2 cellular contexts compared by ENCODE assay signal in genomic region chr20:38220587-38220986, GRCh38.
TF ChIP-seq lines count a peak whose summit lies in the region.

No MANE protein-coding gene starts in this region.

TF ChIP-seq in Ishikawa, 13 proteins besides CTCF, POLR2A, EP300 and RAD21:
- TF ChIP-seq, protein P1, sequence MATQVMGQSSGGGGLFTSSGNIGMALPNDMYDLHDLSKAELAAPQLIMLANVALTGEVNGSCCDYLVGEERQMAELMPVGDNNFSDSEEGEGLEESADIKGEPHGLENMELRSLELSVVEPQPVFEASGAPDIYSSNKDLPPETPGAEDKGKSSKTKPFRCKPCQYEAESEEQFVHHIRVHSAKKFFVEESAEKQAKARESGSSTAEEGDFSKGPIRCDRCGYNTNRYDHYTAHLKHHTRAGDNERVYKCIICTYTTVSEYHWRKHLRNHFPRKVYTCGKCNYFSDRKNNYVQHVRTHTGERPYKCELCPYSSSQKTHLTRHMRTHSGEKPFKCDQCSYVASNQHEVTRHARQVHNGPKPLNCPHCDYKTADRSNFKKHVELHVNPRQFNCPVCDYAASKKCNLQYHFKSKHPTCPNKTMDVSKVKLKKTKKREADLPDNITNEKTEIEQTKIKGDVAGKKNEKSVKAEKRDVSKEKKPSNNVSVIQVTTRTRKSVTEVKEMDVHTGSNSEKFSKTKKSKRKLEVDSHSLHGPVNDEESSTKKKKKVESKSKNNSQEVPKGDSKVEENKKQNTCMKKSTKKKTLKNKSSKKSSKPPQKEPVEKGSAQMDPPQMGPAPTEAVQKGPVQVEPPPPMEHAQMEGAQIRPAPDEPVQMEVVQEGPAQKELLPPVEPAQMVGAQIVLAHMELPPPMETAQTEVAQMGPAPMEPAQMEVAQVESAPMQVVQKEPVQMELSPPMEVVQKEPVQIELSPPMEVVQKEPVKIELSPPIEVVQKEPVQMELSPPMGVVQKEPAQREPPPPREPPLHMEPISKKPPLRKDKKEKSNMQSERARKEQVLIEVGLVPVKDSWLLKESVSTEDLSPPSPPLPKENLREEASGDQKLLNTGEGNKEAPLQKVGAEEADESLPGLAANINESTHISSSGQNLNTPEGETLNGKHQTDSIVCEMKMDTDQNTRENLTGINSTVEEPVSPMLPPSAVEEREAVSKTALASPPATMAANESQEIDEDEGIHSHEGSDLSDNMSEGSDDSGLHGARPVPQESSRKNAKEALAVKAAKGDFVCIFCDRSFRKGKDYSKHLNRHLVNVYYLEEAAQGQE (IDR thresholded peaks at IDR 0.05; ENCODE audit: low read depth): no peak
- TF ChIP-seq, protein P2, sequence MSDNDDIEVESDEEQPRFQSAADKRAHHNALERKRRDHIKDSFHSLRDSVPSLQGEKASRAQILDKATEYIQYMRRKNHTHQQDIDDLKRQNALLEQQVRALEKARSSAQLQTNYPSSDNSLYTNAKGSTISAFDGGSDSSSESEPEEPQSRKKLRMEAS (IDR thresholded peaks at IDR 0.05): peak; percentile 18; the same call in 1 of the 2 replicates

TF ChIP-seq in H1, 55 proteins besides CTCF, POLR2A, EP300 and RAD21:
- peak in 1 of 2 experiments; percentile 57; a peak in 1 of 4 replicates for TF ChIP-seq HDAC2 (IDR thresholded peaks at IDR 0.05; ENCODE audit: borderline replicate concordance in 1 of 2, low read depth in 2 of 2, low read length in 2 of 2)
- no peak for TF ChIP-seq JUND (IDR thresholded peaks at IDR 0.05; ENCODE audit: low read length)
- TF ChIP-seq ASH2L (IDR thresholded peaks at IDR 0.05; ENCODE audit: low read length): no peak
- TF ChIP-seq CHD1 (IDR thresholded peaks at IDR 0.05; ENCODE audit: low read depth, low read length): no peak
- peak; percentile 91 for TF ChIP-seq KDM1A (IDR thresholded peaks at IDR 0.05; ENCODE audit: borderline replicate concordance, low read length)
- no peak for TF ChIP-seq SIN3A (conservative IDR thresholded peaks at IDR 0.05 in 1 of 2, IDR thresholded peaks at IDR 0.05 in 1 of 2; ENCODE audit: low read depth in 1 of 2, low read length in 2 of 2)
- TF ChIP-seq CEBPB (IDR thresholded peaks at IDR 0.05; ENCODE audit: low read depth, low read length): no peak
- no peak for TF ChIP-seq SP2 (IDR thresholded peaks at IDR 0.05; ENCODE audit: low read length)
- TF ChIP-seq ZNF274 (IDR thresholded peaks at IDR 0.05; ENCODE audit: borderline replicate concordance, extremely low read depth, low read length): no peak
- TF ChIP-seq RNF2 (IDR thresholded peaks at IDR 0.05; ENCODE audit: borderline replicate concordance, low read depth, low read length, missing control alignments, poor library complexity, severe bottlenecking): no peak
- no peak for TF ChIP-seq BCL11A (IDR thresholded peaks at IDR 0.05; ENCODE audit: low read depth in 2 of 2, low read length in 2 of 2)
- TF ChIP-seq YY1 (IDR thresholded peaks at IDR 0.05; ENCODE audit: low read depth, low read length): no peak
